ENCODE assay signal across 8 cellular contexts in genomic region chr6:26172496-26172958, GRCh38.
DNase-seq lines count a peak whose midpoint lies in the region; ATAC-seq and TF ChIP-seq lines count a peak whose summit lies in the region.

No MANE protein-coding gene starts in this region.

- peaks cover 14 to 34% of the 10 kb centered on the region in 2 experiments for H3K4me1 ChIP-seq in HCT116 (ENCODE audit: control insufficient read depth in 1 of 2, insufficient read depth in 2 of 2, low read length in 2 of 2)
- H3K4me1 ChIP-seq in adipocyte (ENCODE audit: control insufficient read depth, insufficient read depth, low read length) = peaks cover 10% of the 10 kb centered on the region
- peaks cover 30% of the 10 kb centered on the region for H3K4me1 ChIP-seq in left ventricle myocardium inferior

- H4K20me1 ChIP-seq in HCT116 (ENCODE audit: insufficient read depth) = no peaks in the 10 kb centered on the region

- CTCF ChIA-PET in HCT116 (lab: Charles Lee) = interaction anchor here (0.7 to 2.0 kb wide), 6 partner anchors 14 to 753 kb away, joined by 3 to 16 read pairs (median 4); a partner anchor contains a TSS

- TF ChIP-seq RAD21 in HCT116 (IDR thresholded peaks at IDR 0.05; ENCODE audit: low read depth) = no peak

- H3K4me2 ChIP-seq in HCT116 (ENCODE audit: low read length) = peak overlapping the region; percentile 81

- intact Hi-C loops in HCT116 (cut with micrococcal nuclease) = loop anchor here (5.0 to 10.0 kb wide), 2 partner anchors 155 to 362 kb away; partner anchors contain the start of gene HMGN4
- intact Hi-C loops in left ventricle myocardium inferior (cut with micrococcal nuclease) = no loop called here

- H3K27me3 ChIP-seq in HCT116 (ENCODE audit: insufficient read depth, low read length) = no peaks in the 10 kb centered on the region
- H3K27me3 ChIP-seq in adipocyte (replicated peaks; ENCODE audit: control insufficient read depth, insufficient read depth, low read length) = no peaks in the 10 kb centered on the region
- H3K27me3 ChIP-seq in left ventricle myocardium inferior (ENCODE audit: low read depth) = no peaks in the 10 kb centered on the region

- TSS peak; percentile 81 for BruUV-seq in HCT116 (replicated peaks; lab: Mats Ljungman, UMichigan)

- H3K79me2 ChIP-seq in HCT116 (ENCODE audit: insufficient read depth, low read length) = peaks cover 15% of the 10 kb centered on the region

- H3K27ac ChIP-seq in HCT116 (ENCODE audit: low read depth, low read length) (peak overlapping the region; percentile 84), left ventricle myocardium inferior (replicated peaks) (peak overlapping the region; percentile 98)

- no peak for TF ChIP-seq POLR2A in HCT116 (IDR thresholded peaks at IDR 0.05; ENCODE audit: borderline replicate concordance, extremely low read depth, insufficient read depth, insufficient read length)

- H3K9me2 ChIP-seq in HCT116 (ENCODE audit: insufficient read depth) = no peaks in the 10 kb centered on the region

- peak; percentile 63 for DNase-seq in ELR (ENCODE audit: low read depth)
- DNase-seq in HCT116 (ENCODE audit: low read depth, low spot score) = no peak
- DNase-seq in NCI-H345 (lab: John Stamatoyannopoulos, UW) = peak; percentile 42
- DNase-seq in adipocyte (ENCODE audit: low read depth) = peak; percentile 49
- DNase-seq in left ventricle myocardium inferior = no peak
- DNase-seq in renal cortical epithelial cell (ENCODE audit: low read depth) = peak; percentile 36

- POLR2A ChIA-PET in HCT116 (lab: Charles Lee) = interaction anchor here (0.7 to 3.0 kb wide), 13 partner anchors 13 to 974 kb away, joined by 3 to 34 read pairs (median 4); a partner anchor contains a TSS

- H3K4me3 ChIP-seq in HCT116 (replicated peaks in 1 of 2; ENCODE audit: low read depth in 1 of 2, low read length in 2 of 2) (peak overlapping the region; percentile 71 to 92), adipocyte (ENCODE audit: low read length) (peak overlapping the region; percentile 98), left ventricle myocardium inferior (peak overlapping the region; percentile 80)

- no peaks in the 10 kb centered on the region for H3K36me3 ChIP-seq in HCT116 (ENCODE audit: control insufficient read depth in 1 of 2, insufficient read depth in 2 of 2, low read length in 2 of 2)
- no peaks in the 10 kb centered on the region for H3K36me3 ChIP-seq in adipocyte (ENCODE audit: control insufficient read depth, insufficient read depth, low read length, severe bottlenecking)
- H3K36me3 ChIP-seq in left ventricle myocardium inferior = no peaks in the 10 kb centered on the region

- H3K9ac ChIP-seq in HCT116 (ENCODE audit: low read length) (peak overlapping the region; percentile 94), adipocyte (ENCODE audit: low read length) (peak overlapping the region; percentile 95)

- no peaks in the 10 kb centered on the region for H3K9me3 ChIP-seq in HCT116 (ENCODE audit: control insufficient read depth in 1 of 2, insufficient read depth in 1 of 2, low read depth in 1 of 2, low read length in 2 of 2)
- H3K9me3 ChIP-seq in adipocyte (ENCODE audit: control insufficient read depth, low read length) = no peaks in the 10 kb centered on the region
- no peaks in the 10 kb centered on the region for H3K9me3 ChIP-seq in left ventricle myocardium inferior (replicated peaks)

- RAD21 ChIA-PET in HCT116 (lab: Charles Lee; ENCODE audit: low non-redundant PET in 1 of 2, low total read pairs in 2 of 2, uncharacterized antibody in 2 of 2, unreplicated experiment in 2 of 2) = no interaction called here

- ATAC-seq in HCT116 (peak; percentile 26), GM21381 (IDR thresholded peaks at IDR 0.05; ENCODE audit: unreplicated experiment) (no peak), HG03442 (IDR thresholded peaks at IDR 0.05; ENCODE audit: unreplicated experiment) (no peak)

- no peak overlapping the region for H2AFZ ChIP-seq in HCT116 (ENCODE audit: low read depth, low read length, poor library complexity, severe bottlenecking)

- TF ChIP-seq CTCF in HCT116 (IDR thresholded peaks at IDR 0.05 in 2 of 3, conservative IDR thresholded peaks at IDR 0.05 in 1 of 3; ENCODE audit: borderline replicate concordance in 1 of 3, insufficient read depth in 1 of 3, low read depth in 2 of 3, low read length in 2 of 3) (no peak), left ventricle myocardium inferior (IDR thresholded peaks at IDR 0.05; ENCODE audit: borderline replicate concordance) (no peak)

TF ChIP-seq in HCT116, 20 proteins besides CTCF, POLR2A, EP300 and RAD21:
- TF ChIP-seq CBX3 (IDR thresholded peaks at IDR 0.05; ENCODE audit: low read depth) (no peak), ZFX (IDR thresholded peaks at IDR 0.05) (no peak), POLR2AphosphoS5 (IDR thresholded peaks at IDR 0.05; ENCODE audit: low read depth, low read length) (peak; percentile 34; the same call in 1 of the 2 replicates), EGR1 (IDR thresholded peaks at IDR 0.05; ENCODE audit: low read depth) (no peak)

Comparison
In these comparisons a context has a peak if more than half of its experiments do, and no peak if none do; other contexts are left out.
1. DNase-seq: peak in ELR (single experiment), NCI-H345 (single experiment), adipocyte (single experiment) and renal cortical epithelial cell (single experiment); none in HCT116 (single experiment) and left ventricle myocardium inferior (single experiment).
2. Peak in every context shown above with its lines, with median percentiles within 50 percentile points of each other: H3K4me3 ChIP-seq.